ENCODE assay signal across 1 cellular context in genomic region chr20:63968928-63969760, GRCh38.
A peak's percentile ranks its signal among the peaks of the same experiment; 100 is the strongest.
TF ChIP-seq lines count a peak whose summit lies in the region.

No MANE protein-coding gene starts in this region.

TF ChIP-seq in K562, 482 proteins besides CTCF, POLR2A, EP300 and RAD21 (continues in another document):
- TF ChIP-seq POLR2AphosphoS5 (IDR thresholded peaks at IDR 0.05; ENCODE audit: control insufficient read depth, insufficient read depth, low read depth, low read length) (no peak), ZNF785 (CRISPR knock-in tag; IDR thresholded peaks at IDR 0.05) (no peak), MNT (conservative IDR thresholded peaks at IDR 0.05) (no peak), GMEB1 (CRISPR knock-in tag; IDR thresholded peaks at IDR 0.05) (no peak), SIN3B (IDR thresholded peaks at IDR 0.05; ENCODE audit: low read depth) (0 out of 2 replicates have a peak, but pooled peaks have one; percentile 27), L3MBTL2 (IDR thresholded peaks at IDR 0.05) (no peak), TCF7L2 (IDR thresholded peaks at IDR 0.05; ENCODE audit: low read depth, low read length) (no peak), ATF7 (IDR thresholded peaks at IDR 0.05) (peak; percentile 21; the same call in 1 of the 2 replicates), ZNF140 (CRISPR knock-in tag; IDR thresholded peaks at IDR 0.05) (no peak), ELK1 (CRISPR knock-in tag; IDR thresholded peaks at IDR 0.05) (no peak), HNRNPK (IDR thresholded peaks at IDR 0.05; ENCODE audit: low read depth, low read length, poor library complexity, severe bottlenecking) (no peak), FIP1L1 (IDR thresholded peaks at IDR 0.05; ENCODE audit: low read depth, low read length, poor library complexity, severe bottlenecking) (no peak), PPARD (CRISPR knock-in tag; IDR thresholded peaks at IDR 0.05) (no peak), ARID4B (CRISPR knock-in tag; IDR thresholded peaks at IDR 0.05) (peak; percentile 67; the same call in 1 of the 2 replicates), SMAD4 (CRISPR knock-in tag; conservative IDR thresholded peaks at IDR 0.05) (no peak), ZBTB33 (CRISPR knock-in tag; IDR thresholded peaks at IDR 0.05) (no peak), GABPA (tag; conservative IDR thresholded peaks at IDR 0.05; ENCODE audit: low read depth) (no peak), MLLT1 (IDR thresholded peaks at IDR 0.05) (no peak), MEF2A (IDR thresholded peaks at IDR 0.05; ENCODE audit: control insufficient read depth, low read depth, low read length) (no peak), TRIM24 (IDR thresholded peaks at IDR 0.05) (no peak), MTF1 (CRISPR knock-in tag; IDR thresholded peaks at IDR 0.05; ENCODE audit: borderline replicate concordance) (no peak), ZNF184 (CRISPR knock-in tag; IDR thresholded peaks at IDR 0.05) (no peak), FOXK2 (conservative IDR thresholded peaks at IDR 0.05 in 1 of 2, IDR thresholded peaks at IDR 0.05 in 1 of 2; ENCODE audit: low read depth in 2 of 2) (no peak), JUND (IDR thresholded peaks at IDR 0.05; ENCODE audit: borderline replicate concordance, low read depth, low read length) (peak; percentile 40; the same call in 1 of the 2 replicates), JUND (tag; IDR thresholded peaks at IDR 0.05; ENCODE audit: borderline replicate concordance, low read depth, low read length) (no peak; the same call in 2 of the 3 replicates), ZNF740 (CRISPR knock-in tag; IDR thresholded peaks at IDR 0.05) (peak; percentile 85; the same call in 1 of the 2 replicates), ZNF740 (tag; IDR thresholded peaks at IDR 0.05) (peak in 1 of 2 experiments; percentile 79; a peak in 2 of 4 replicates), SAFB (IDR thresholded peaks at IDR 0.05; ENCODE audit: borderline replicate concordance, low read depth, low read length) (no peak), MAFG (tag; conservative IDR thresholded peaks at IDR 0.05) (no peak), ESRRB (CRISPR knock-in tag; IDR thresholded peaks at IDR 0.05; ENCODE audit: borderline replicate concordance) (no peak), ZNF592 (IDR thresholded peaks at IDR 0.05) (no peak), ZFX (CRISPR knock-in tag; IDR thresholded peaks at IDR 0.05) (peak; percentile 32; the same call in 1 of the 2 replicates), TEAD1 (CRISPR knock-in tag; IDR thresholded peaks at IDR 0.05) (no peak), NR2C2 (CRISPR knock-in tag; IDR thresholded peaks at IDR 0.05) (no peak), NR2C2 (tag; IDR thresholded peaks at IDR 0.05) (peak; percentile 82), POLR2G (IDR thresholded peaks at IDR 0.05; ENCODE audit: low read depth, low read length) (0 out of 2 replicates have a peak, but pooled peaks have one; percentile 42), TARDBP (IDR thresholded peaks at IDR 0.05) (no peak), NFRKB (IDR thresholded peaks at IDR 0.05; ENCODE audit: low read depth) (no peak), TEAD4 (IDR thresholded peaks at IDR 0.05; ENCODE audit: low read length) (no peak), TEAD4 (CRISPR knock-in tag; IDR thresholded peaks at IDR 0.05; ENCODE audit: borderline replicate concordance) (no peak), SMARCC2 (IDR thresholded peaks at IDR 0.05; ENCODE audit: low read depth) (no peak), KDM4B (IDR thresholded peaks at IDR 0.05; ENCODE audit: borderline replicate concordance in 2 of 2, low read depth in 1 of 2) (no peak), GATA2 (CRISPR knock-in tag; IDR thresholded peaks at IDR 0.05) (no peak), ARID3A (IDR thresholded peaks at IDR 0.05; ENCODE audit: borderline replicate concordance, low read depth, low read length) (no peak), RBFOX2 (IDR thresholded peaks at IDR 0.05; ENCODE audit: low read depth, low read length) (peak; percentile 53), EWSR1 (IDR thresholded peaks at IDR 0.05; ENCODE audit: borderline replicate concordance, low read depth, partially characterized antibody) (no peak)
